Comparison of ENCODE assay signal across 1 cellular context in the genomic region with DNA sequence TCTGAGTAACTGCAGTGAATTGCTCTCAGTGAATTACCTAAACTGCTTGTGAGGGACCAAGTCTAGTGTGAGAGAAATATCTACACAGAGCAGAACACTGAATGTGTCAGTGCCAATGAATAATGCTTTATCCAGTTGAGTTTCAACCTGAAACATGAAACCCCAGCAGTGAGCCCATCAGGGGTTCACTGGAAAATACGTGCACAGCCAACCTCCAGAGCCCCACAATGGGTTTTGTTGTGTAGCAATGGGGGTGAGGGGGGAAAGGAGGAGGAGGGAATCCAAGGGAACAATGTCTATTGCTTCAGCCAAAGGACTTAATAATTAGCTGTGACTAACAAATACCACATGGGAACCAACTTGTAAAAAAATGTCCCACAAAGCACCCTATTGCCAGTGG.
TF ChIP-seq lines count a peak whose summit lies in the region.

No MANE protein-coding gene starts in this region.

TF ChIP-seq in H1, 55 proteins besides CTCF, POLR2A, EP300 and RAD21:
- TF ChIP-seq, protein P1, sequence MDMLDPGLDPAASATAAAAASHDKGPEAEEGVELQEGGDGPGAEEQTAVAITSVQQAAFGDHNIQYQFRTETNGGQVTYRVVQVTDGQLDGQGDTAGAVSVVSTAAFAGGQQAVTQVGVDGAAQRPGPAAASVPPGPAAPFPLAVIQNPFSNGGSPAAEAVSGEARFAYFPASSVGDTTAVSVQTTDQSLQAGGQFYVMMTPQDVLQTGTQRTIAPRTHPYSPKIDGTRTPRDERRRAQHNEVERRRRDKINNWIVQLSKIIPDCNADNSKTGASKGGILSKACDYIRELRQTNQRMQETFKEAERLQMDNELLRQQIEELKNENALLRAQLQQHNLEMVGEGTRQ (IDR thresholded peaks at IDR 0.05; ENCODE audit: low read length): no peak
- no peak for TF ChIP-seq RFX5 (IDR thresholded peaks at IDR 0.05; ENCODE audit: borderline replicate concordance, low read depth, low read length)
- TF ChIP-seq CEBPB (IDR thresholded peaks at IDR 0.05; ENCODE audit: low read depth, low read length): no peak
- no peak for TF ChIP-seq CREB1 (IDR thresholded peaks at IDR 0.05)
- no peak for TF ChIP-seq SP4 (IDR thresholded peaks at IDR 0.05; ENCODE audit: low read length)
- no peak for TF ChIP-seq TAF1 (IDR thresholded peaks at IDR 0.05; ENCODE audit: low read depth, low read length)
- TF ChIP-seq GABPA (IDR thresholded peaks at IDR 0.05; ENCODE audit: borderline replicate concordance, insufficient read depth, low read length): no peak
